Comparison of ENCODE assay signal across 1 cellular context in genomic region chr2:74198461-74199274, GRCh38.
TF ChIP-seq lines count a peak whose summit lies in the region.

MTHFD2 (plus strand) TSS chr2:74198615; CDS start chr2:74198642, 27 bp downstream.

TF ChIP-seq in K562, 482 proteins besides CTCF, POLR2A, EP300 and RAD21 (continued from another document and continues in another):
- peak; percentile 99 for TF ChIP-seq E2F6 (IDR thresholded peaks at IDR 0.05; ENCODE audit: borderline replicate concordance in 1 of 2, extremely low read depth in 1 of 2, insufficient read depth in 1 of 2, insufficient read length in 1 of 2, low read depth in 1 of 2, low read length in 1 of 2, poor library complexity in 1 of 2, severe bottlenecking in 1 of 2)
- TF ChIP-seq TRIM24 (IDR thresholded peaks at IDR 0.05): peak in 1 of 2 experiments; percentile 9; a peak in 1 of 4 replicates
- no peak for TF ChIP-seq ATF1 (CRISPR knock-in tag; IDR thresholded peaks at IDR 0.05)
- TF ChIP-seq ATF1 (tag; IDR thresholded peaks at IDR 0.05): peak; percentile 91
- TF ChIP-seq MYBL2 (IDR thresholded peaks at IDR 0.05; ENCODE audit: low read depth): peak; percentile 66
- TF ChIP-seq MYBL2 (CRISPR knock-in tag; IDR thresholded peaks at IDR 0.05; ENCODE audit: borderline replicate concordance): no peak
- 0 out of 2 replicates have a peak, but pooled peaks have one; percentile 7 for TF ChIP-seq ARID1B (IDR thresholded peaks at IDR 0.05)
- TF ChIP-seq POLR2B (IDR thresholded peaks at IDR 0.05; ENCODE audit: low read depth, partially characterized antibody): peak; percentile 98
- no peak for TF ChIP-seq ZSCAN29 (IDR thresholded peaks at IDR 0.05)
- TF ChIP-seq HCFC1 (IDR thresholded peaks at IDR 0.05; ENCODE audit: low read depth, low read length): peak; percentile 61
- peak; percentile 99 for TF ChIP-seq BRD4 (IDR thresholded peaks at IDR 0.05)
- TF ChIP-seq FOXO4 (CRISPR knock-in tag; IDR thresholded peaks at IDR 0.05): no peak
- TF ChIP-seq SOX6 (IDR thresholded peaks at IDR 0.05): peak; percentile 23; the same call in 1 of the 2 replicates
- TF ChIP-seq ZNF12 (CRISPR knock-in tag; IDR thresholded peaks at IDR 0.05): peak; percentile 73; the same call in 1 of the 2 replicates
- 0 out of 2 replicates have a peak, but pooled peaks have one; percentile 41 for TF ChIP-seq PHTF2 (CRISPR knock-in tag; IDR thresholded peaks at IDR 0.05)
- TF ChIP-seq MYC (IDR thresholded peaks at IDR 0.05; ENCODE audit: low read depth, low read length): peak; percentile 100
- TF ChIP-seq MYC (CRISPR knock-in tag; IDR thresholded peaks at IDR 0.05; ENCODE audit: borderline replicate concordance, low read depth): peak; percentile 99
- TF ChIP-seq PML (IDR thresholded peaks at IDR 0.05; ENCODE audit: low read length): peak; percentile 80
- TF ChIP-seq NBN (IDR thresholded peaks at IDR 0.05; ENCODE audit: low read depth): no peak
- peak; percentile 83; the same call in 1 of the 2 replicates for TF ChIP-seq STAT6 (CRISPR knock-in tag; IDR thresholded peaks at IDR 0.05)
- no peak for TF ChIP-seq FOSL1 (tag; conservative IDR thresholded peaks at IDR 0.05)
- peak; percentile 73 for TF ChIP-seq SAP30 (IDR thresholded peaks at IDR 0.05; ENCODE audit: borderline replicate concordance, insufficient read depth, low read depth, low read length, poor library complexity, severe bottlenecking)
- TF ChIP-seq ESRRB (CRISPR knock-in tag; IDR thresholded peaks at IDR 0.05; ENCODE audit: borderline replicate concordance): peak; percentile 35; the same call in 1 of the 2 replicates
- TF ChIP-seq STAG1 (CRISPR knock-in tag; IDR thresholded peaks at IDR 0.05; ENCODE audit: borderline replicate concordance): 0 out of 2 replicates have a peak, but pooled peaks have one; percentile 6
- TF ChIP-seq EGR1 (conservative IDR thresholded peaks at IDR 0.05): no peak; the same call in 1 of the 2 replicates
- peak; percentile 12; the same call in 1 of the 2 replicates for TF ChIP-seq ZNF316 (IDR thresholded peaks at IDR 0.05)
- TF ChIP-seq ZNF644 (tag; IDR thresholded peaks at IDR 0.05; ENCODE audit: low read depth): no peak
- TF ChIP-seq ZNF431 (CRISPR knock-in tag; IDR thresholded peaks at IDR 0.05): peak; percentile 75
- TF ChIP-seq ZNF589 (CRISPR knock-in tag; IDR thresholded peaks at IDR 0.05; ENCODE audit: low read depth): peak; percentile 67; the same call in 1 of the 2 replicates
- peak; percentile 98 for TF ChIP-seq ATF6 (CRISPR knock-in tag; IDR thresholded peaks at IDR 0.05)
- peak; percentile 97 for TF ChIP-seq CREB3L1 (IDR thresholded peaks at IDR 0.05; ENCODE audit: borderline replicate concordance, low read depth)
- TF ChIP-seq U2AF2 (optimal IDR thresholded peaks at IDR 0.05; ENCODE audit: low read depth, low read length): no peak
- TF ChIP-seq ZNF146 (CRISPR knock-in tag; IDR thresholded peaks at IDR 0.05; ENCODE audit: unreplicated experiment): no peak
- TF ChIP-seq ZNF444 (CRISPR knock-in tag; IDR thresholded peaks at IDR 0.05): no peak
- no peak for TF ChIP-seq KHSRP (IDR thresholded peaks at IDR 0.05)
- no peak for TF ChIP-seq RUNX1 (IDR thresholded peaks at IDR 0.05; ENCODE audit: low read depth)
- no peak for TF ChIP-seq ARNT (IDR thresholded peaks at IDR 0.05)
- peak; percentile 93 for TF ChIP-seq POLR2AphosphoS5 (IDR thresholded peaks at IDR 0.05; ENCODE audit: control insufficient read depth, insufficient read depth, low read depth, low read length)
- no peak; the same call in none of the 2 replicates for TF ChIP-seq ZBTB17 (CRISPR knock-in tag; IDR thresholded peaks at IDR 0.05)
- TF ChIP-seq THAP7 (CRISPR knock-in tag; IDR thresholded peaks at IDR 0.05): peak; percentile 4; the same call in 1 of the 2 replicates
- TF ChIP-seq FOXA3 (CRISPR knock-in tag; conservative IDR thresholded peaks at IDR 0.05 in 1 of 2, IDR thresholded peaks at IDR 0.05 in 1 of 2): no peak; a peak in 1 of 4 replicates
- peak; percentile 31 to 39; a peak in 1 of 4 replicates for TF ChIP-seq TBL1XR1 (IDR thresholded peaks at IDR 0.05; ENCODE audit: low read length in 2 of 2)
- TF ChIP-seq C11orf30 (IDR thresholded peaks at IDR 0.05; ENCODE audit: low read depth): no peak
- 0 out of 2 replicates have a peak, but pooled peaks have one; percentile 47 for TF ChIP-seq SLC30A9 (CRISPR knock-in tag; IDR thresholded peaks at IDR 0.05)
- TF ChIP-seq ZNF57 (CRISPR knock-in tag; IDR thresholded peaks at IDR 0.05): no peak
- TF ChIP-seq GATAD2B (IDR thresholded peaks at IDR 0.05; ENCODE audit: borderline replicate concordance): no peak
- TF ChIP-seq ZBTB5 (IDR thresholded peaks at IDR 0.05): no peak
- no peak for TF ChIP-seq HNRNPH1 (optimal IDR thresholded peaks at IDR 0.05; ENCODE audit: low read depth, low read length)
- TF ChIP-seq SRF (CRISPR knock-in tag; IDR thresholded peaks at IDR 0.05): peak in 1 of 2 experiments; percentile 71; a peak in 1 of 4 replicates
- peak; percentile 90 for TF ChIP-seq RB1 (IDR thresholded peaks at IDR 0.05; ENCODE audit: low read depth)
- TF ChIP-seq PBX2 (CRISPR knock-in tag; IDR thresholded peaks at IDR 0.05; ENCODE audit: low read depth): no peak
- peak; percentile 91 for TF ChIP-seq PBX2 (tag; conservative IDR thresholded peaks at IDR 0.05; ENCODE audit: low read depth)
- TF ChIP-seq SRSF7 (optimal IDR thresholded peaks at IDR 0.05; ENCODE audit: low read depth, low read length): peak; percentile 85
- TF ChIP-seq ZNF143 (CRISPR knock-in tag; IDR thresholded peaks at IDR 0.05): no peak
- TF ChIP-seq ZNF41 (CRISPR knock-in tag; conservative IDR thresholded peaks at IDR 0.05): no peak
- peak; percentile 99 for TF ChIP-seq CEBPG (CRISPR knock-in tag; IDR thresholded peaks at IDR 0.05)
- TF ChIP-seq CEBPG (tag; conservative IDR thresholded peaks at IDR 0.05 in 1 of 2, IDR thresholded peaks at IDR 0.05 in 1 of 2): peak; percentile 95 to 97
- TF ChIP-seq HDAC2 (IDR thresholded peaks at IDR 0.05): no peak
- no peak for TF ChIP-seq ADNP (tag; IDR thresholded peaks at IDR 0.05)
- TF ChIP-seq MTA3 (IDR thresholded peaks at IDR 0.05; ENCODE audit: borderline replicate concordance): peak; percentile 98
- TF ChIP-seq MAZ (CRISPR knock-in tag; conservative IDR thresholded peaks at IDR 0.05 in 1 of 2, IDR thresholded peaks at IDR 0.05 in 1 of 2): peak; percentile 65 to 86
- peak; percentile 91 for TF ChIP-seq SP1 (CRISPR knock-in tag; IDR thresholded peaks at IDR 0.05)
- TF ChIP-seq KLF6 (CRISPR knock-in tag; IDR thresholded peaks at IDR 0.05; ENCODE audit: borderline replicate concordance): peak; percentile 44; the same call in 1 of the 2 replicates
- peak; percentile 98 for TF ChIP-seq GTF2F1 (IDR thresholded peaks at IDR 0.05; ENCODE audit: low read depth, low read length)
- TF ChIP-seq NCOA6 (IDR thresholded peaks at IDR 0.05): no peak
- no peak for TF ChIP-seq HMG20B (CRISPR knock-in tag; IDR thresholded peaks at IDR 0.05)
- TF ChIP-seq STAT5A (IDR thresholded peaks at IDR 0.05; ENCODE audit: borderline replicate concordance, low read length): peak; percentile 20; the same call in 1 of the 2 replicates
